ENCODE assay signal across 13 cellular contexts in the genomic region with DNA sequence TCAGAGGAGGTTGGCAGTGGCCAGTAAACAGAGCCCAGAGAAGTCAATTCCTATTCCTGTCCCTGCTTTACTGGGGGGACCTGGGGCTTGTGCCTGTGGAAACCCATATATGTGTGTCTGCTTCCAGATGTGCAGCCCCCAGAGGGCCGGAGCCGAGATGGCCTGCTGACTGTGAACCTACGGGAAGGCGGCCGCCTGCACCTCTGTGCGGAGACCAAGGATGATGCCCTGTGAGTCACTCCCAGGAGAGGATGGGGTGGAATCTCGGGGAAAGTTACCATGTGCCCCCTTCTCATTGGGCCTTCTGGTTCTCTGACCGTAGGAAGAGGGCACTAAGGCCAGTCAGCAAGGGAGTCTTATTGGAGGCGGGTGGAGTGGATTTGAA. TPM values are rescaled to one million over a fixed set of nuclear protein-coding genes. Genes with fewer than 3 reads are reported as not detected.
DNase-seq lines count a peak whose midpoint lies in the region; ATAC-seq and TF ChIP-seq lines count a peak whose summit lies in the region.
"Had no signal": no experiment of that assay in that cellular context is flagged by ENCODE, and none has a peak within 500 bp of the region (broad histone marks: within the 10 kb centered on the region; RNA-seq: fewer than 3 reads in every experiment).

No MANE protein-coding gene starts in this region.

- H3K4me1 Mint-ChIP-seq in Calu3 (ENCODE audit: low read depth, unreplicated experiment) (peaks cover 76% of the 10 kb centered on the region), progenitor cell of endocrine pancreas (ENCODE audit: low read depth) (peaks cover 57% of the 10 kb centered on the region)

- H3K4me3 Mint-ChIP-seq in Calu3 (ENCODE audit: low read depth, unreplicated experiment) (no peak overlapping the region), progenitor cell of endocrine pancreas (ENCODE audit: low read depth) (no peak overlapping the region)
- H3K4me3 Mint-ChIP-seq: GM23338 had no signal

- H3K27ac ChIP-seq in angular gyrus (ENCODE audit: low read depth, low read length), result peak overlapping the region; percentile 100

- BruUV-seq in Calu3 (replicated peaks; lab: Mats Ljungman, UMichigan), result no TSS peak

- H3K9me3 Mint-ChIP-seq in Calu3 (ENCODE audit: low read depth, unreplicated experiment) (no peaks in the 10 kb centered on the region), progenitor cell of endocrine pancreas (ENCODE audit: low read depth) (no peaks in the 10 kb centered on the region)
- H3K9me3 Mint-ChIP-seq: GM23338 had no signal

- CTCF ChIA-PET in Calu3 (lab: Charles Lee), result interaction anchor here (1.1 kb wide), 1 partner anchor 26 kb away, joined by 6 read pairs; no protein-coding TSS in a partner anchor

- ATAC-seq in GM21526 (IDR thresholded peaks at IDR 0.05; ENCODE audit: low FRiP score, unreplicated experiment), result no peak

- DNase-seq in Calu3 (no peak), islet precursor cell (peak; percentile 66), progenitor cell of endocrine pancreas (ENCODE audit: low spot score, unreplicated experiment) (no peak), HK-2 (ENCODE audit: unreplicated experiment) (no peak), H4 (ENCODE audit: low spot score) (no peak)
- DNase-seq: AML-193, KG1, NCI-H1092, NCI-H1694, NCI-H446 had no signal

- no peak for TF ChIP-seq CTCF in Calu3 (IDR thresholded peaks at IDR 0.05; ENCODE audit: unreplicated experiment)
- no peak for TF ChIP-seq CTCF in progenitor cell of endocrine pancreas (IDR thresholded peaks at IDR 0.05; ENCODE audit: unreplicated experiment)

- H3K27ac Mint-ChIP-seq in Calu3 (ENCODE audit: unreplicated experiment) (peak overlapping the region; percentile 90), progenitor cell of endocrine pancreas (peak overlapping the region; percentile 97)
- H3K27ac Mint-ChIP-seq: GM23338 had no signal

- H3K27me3 Mint-ChIP-seq in Calu3 (ENCODE audit: unreplicated experiment) (no peaks in the 10 kb centered on the region), progenitor cell of endocrine pancreas (no peaks in the 10 kb centered on the region)

- intact Hi-C loops in Calu3 (cut with micrococcal nuclease; ENCODE audit: unreplicated experiment), result no loop called here

- H3K36me3 Mint-ChIP-seq in Calu3 (ENCODE audit: insufficient read depth, unreplicated experiment) (peaks cover 26% of the 10 kb centered on the region), progenitor cell of endocrine pancreas (ENCODE audit: insufficient read depth) (peaks cover 6% of the 10 kb centered on the region)

RNA-seq across cellular contexts. Expression of gene PLEKHB1, which starts 5.3 kb away (rescaled TPM):
- total RNA-seq in Calu3 (2022), result 106 and 127 TPM in 2 replicates
- total RNA-seq in progenitor cell of endocrine pancreas, result 110 and 117 TPM in 2 replicates
- total RNA-seq in H4 (2014; rRNA removed; shearing (Covaris generic)), result 0.10 TPM in 1 of 2 replicates, not detected in the other

RNA-seq across cellular contexts. Expression of gene FAM168A, which starts 53.7 kb away (rescaled TPM):
- total RNA-seq in Calu3 (2022) (30.4 and 30.8 TPM in 2 replicates), progenitor cell of endocrine pancreas (45.2 and 50.8 TPM in 2 replicates)
- total RNA-seq in H4 (2014; rRNA removed; shearing (Covaris generic)), result 8.9 and 14.6 TPM in 2 replicates

Comparison
In these comparisons a context has a peak if more than half of its experiments do, and no peak if none do; other contexts are left out.
1. RNA of gene PLEKHB1, which starts 5.3 kb away (total RNA-seq): 106 to 127 TPM in Calu3 and 110 to 117 TPM in progenitor cell of endocrine pancreas; 0.10 TPM in H4; every median in the first group is over 10 times any median in the second.